4 cellular contexts compared by ENCODE assay signal in genomic region chr11:59086007-59086406, GRCh38. TPM values are rescaled to one million over a fixed set of nuclear protein-coding genes. Genes with fewer than 3 reads are reported as not detected.
"Had no signal": no experiment of that assay in that cellular context is flagged by ENCODE, and none has a peak within 500 bp of the region (broad histone marks: within the 10 kb centered on the region; RNA-seq: fewer than 3 reads in every experiment).

TSS of gene GLYATL1B (plus strand) at chr11:59086307. CDS start at chr11:59086307, 0 bp downstream.

RNA-seq across cellular contexts. Expression of gene GLYATL1B, which starts in this region (rescaled TPM):
- total RNA-seq: LHCN-M2, M059J, MCF 10A, NCI-H460 had no signal
